32 cellular contexts compared by ENCODE assay signal in genomic region chr3:193617628-193618027, GRCh38.
"Had no signal": no experiment of that assay in that cellular context is flagged by ENCODE, and none has a peak within 500 bp of the region (broad histone marks: within the 10 kb centered on the region; RNA-seq: fewer than 3 reads in every experiment).

No MANE protein-coding gene starts in this region.

- FAIRE-seq: astrocyte, bronchial epithelial cell, colon, endometrium, endothelial cell of umbilical vein, frontal cortex had no signal

- H3K27ac ChIP-seq: brain microvascular endothelial cell, epithelial cell of prostate, esophagus squamous epithelium, WERI-Rb-1 had no signal

- H3K4me3 ChIP-seq: esophagus squamous epithelium had no signal

- H3K27me3 ChIP-seq: brain microvascular endothelial cell, esophagus squamous epithelium had no signal

- DNase-seq: activated B cell treated with CpG ODN at 0.5 μM for 24 hours; activated CD4-positive, alpha-beta memory T cell treated with anti-CD3 and anti-CD28 coated beads, Interleukin-2, amount 10 ng/mL, durations not matched to agents 7 days and 5 days; activated CD4-positive, alpha-beta T cell treated with anti-CD3 and anti-CD28 coated beads for 48 hours; activated CD8-positive, alpha-beta memory T cell treated with anti-CD3 and anti-CD28 coated beads, Interleukin-2, amount 50 U/mL, for 48 hours; activated effector memory CD4-positive, alpha-beta T cell treated with Interleukin-2 at 50 U/mL for 16 hours; activated gamma-delta T cell treated with Interleukin-2 at 50 U/mL for 16 hours; activated naive CD4-positive, alpha-beta T cell treated with anti-CD3 and anti-CD28 coated beads, Interleukin-2, amount 50 U/mL, for 16 hours; activated naive CD4-positive, alpha-beta T cell treated with Interleukin-2 at 50 U/mL for 16 hours; activated T-cell treated with anti-CD3 and anti-CD28 coated beads for 4 hours; activated T-cell treated with anti-CD3 and anti-CD28 coated beads, Interleukin-2, amount 50 U/mL, for 4 hours; amniotic stem cell; anterior cingulate cortex; brain microvascular endothelial cell; cortex of kidney; dermis blood vessel endothelial cell; effector CD4-positive, alpha-beta T cell; effector memory CD8-positive, alpha-beta T cell; esophagus squamous epithelium; head of caudate nucleus; T-helper 1 cell; T-helper 17 cell; T1000; WERI-Rb-1 had no signal

- ATAC-seq: activated CD4-positive, CD25-positive, alpha-beta regulatory T cell treated with anti-CD3 and anti-CD28 coated beads, Interleukin-2, amount 50 U/mL, for 24 hours; activated T-cell treated with anti-CD3 and anti-CD28 coated beads, Interleukin-2, amount 50 U/mL, for 4 hours; activated T-helper 17 cell treated with anti-CD3 and anti-CD28 coated beads, Interleukin-2, amount 50 U/mL, for 72 hours; effector memory CD8-positive, alpha-beta T cell; T-helper 17 cell had no signal

- H3K4me1 ChIP-seq: esophagus squamous epithelium had no signal
